Comparison of ENCODE assay signal across 8 cellular contexts in the genomic region with DNA sequence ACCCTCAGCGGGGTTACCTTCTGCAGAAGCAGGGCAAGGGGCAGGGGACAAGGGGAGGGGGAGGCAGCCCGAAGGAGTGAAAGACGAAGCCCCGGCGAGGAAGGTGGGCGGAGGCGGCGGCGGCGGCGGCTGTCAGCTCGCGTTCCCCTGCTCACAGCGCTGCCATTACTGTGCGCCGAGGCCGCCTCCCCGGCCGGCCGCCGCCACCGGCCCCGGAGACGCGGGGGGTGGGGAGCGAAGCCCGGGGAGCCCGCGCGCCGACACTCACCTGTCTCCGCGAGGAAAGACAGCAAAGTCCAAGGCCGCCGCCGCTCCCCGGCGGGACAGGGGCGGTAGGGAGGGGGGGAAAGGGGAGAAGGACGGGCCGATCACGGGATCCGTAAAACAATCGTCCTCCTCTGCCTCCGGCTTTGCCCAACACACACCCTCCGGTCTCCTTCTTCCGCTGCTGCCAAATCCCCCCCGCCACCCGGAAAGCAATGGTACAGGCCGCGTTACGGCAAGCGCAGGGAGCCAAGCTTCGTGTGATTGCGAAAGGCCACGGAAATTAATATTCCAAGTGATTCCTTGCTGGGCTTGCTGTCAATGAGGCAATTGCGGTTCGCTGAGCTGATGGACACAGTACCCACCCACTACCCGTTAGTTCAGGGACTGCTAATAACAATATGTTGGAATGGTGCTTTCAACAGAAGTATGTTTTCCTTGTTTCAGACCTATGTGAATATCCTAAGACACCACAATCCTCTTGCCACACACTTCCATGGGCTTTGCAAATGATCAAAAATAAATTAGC. TPM values are rescaled to one million over a fixed set of nuclear protein-coding genes. Genes with fewer than 3 reads are reported as not detected.
DNase-seq lines count a peak whose midpoint lies in the region; ATAC-seq, FAIRE-seq and TF ChIP-seq lines count a peak whose summit lies in the region.

A gene (minus strand): TSS at position 180 of the 793 bp plus-strand sequence. CDS start 19,024 bp downstream, outside the sequence.

- TF ChIP-seq POLR2A in GM12892 (IDR thresholded peaks at IDR 0.05; ENCODE audit: low read depth, low read length) (no peak), tibial nerve (IDR thresholded peaks at IDR 0.05) (no peak)

- H3K27me3 ChIP-seq in adipocyte (replicated peaks; ENCODE audit: control insufficient read depth, insufficient read depth, low read length) (no peaks in the 10 kb centered on the region), trophoblast cell (ENCODE audit: insufficient read depth, low read length) (no peaks in the 10 kb centered on the region), tibial nerve (no peaks in the 10 kb centered on the region)

- H3K4me1 ChIP-seq in adipocyte (ENCODE audit: control insufficient read depth, insufficient read depth, low read length) = peaks cover 20% of the 10 kb centered on the region
- no peaks in the 10 kb centered on the region for H3K4me1 ChIP-seq in trophoblast cell (ENCODE audit: control insufficient read depth in 1 of 2, insufficient read depth in 2 of 2, low read length in 2 of 2)
- H3K4me1 ChIP-seq in tibial nerve = peaks cover 0 to 44% (median 27%) of the 10 kb centered on the region in 4 donors

- H3K9me3 ChIP-seq in adipocyte (ENCODE audit: control insufficient read depth, low read length) (peaks cover 4% of the 10 kb centered on the region), trophoblast cell (ENCODE audit: insufficient read depth, low read depth, low read length) (peaks cover 3% of the 10 kb centered on the region), tibial nerve (peaks cover 0 to 5% (median 0%) of the 10 kb centered on the region in 4 donors)

- peak within 1 kb of the TSS; percentile 84 for H3K14ac ChIP-seq in trophoblast cell (ENCODE audit: low read length)

- WGBS in trophoblast cell (ENCODE audit: extremely low coverage, insufficient coverage, insufficient read length) = no CpG with 5 or more reads among the region's 59 CpGs
- WGBS in tibial nerve, 2 donors = 1 to 2% methylated on average over 31 to 58 of the region's 59 CpGs

- ATAC-seq in HG02798 (IDR thresholded peaks at IDR 0.05; ENCODE audit: poor library complexity, unreplicated experiment) = peak; percentile 95

- H3K4ac ChIP-seq in trophoblast cell (ENCODE audit: low read depth, low read length) = peak within 1 kb of the TSS; percentile 78

- H3K18ac ChIP-seq in trophoblast cell (ENCODE audit: low read length) = peak within 1 kb of the TSS; percentile 91

- H2BK12ac ChIP-seq in trophoblast cell (ENCODE audit: low read length) = peak within 1 kb of the TSS; percentile 33

- peak; percentile 63 to 97 for TF ChIP-seq EP300 in tibial nerve (IDR thresholded peaks at IDR 0.05)

- peak within 1 kb of the TSS; percentile 98 for H2AFZ ChIP-seq in trophoblast cell (ENCODE audit: insufficient read depth, low read length, poor library complexity)

- H3K79me1 ChIP-seq in trophoblast cell (ENCODE audit: low read length) = peaks cover 10% of the 10 kb centered on the region

- FAIRE-seq in GM12892 (lab: Jason Lieb, UNC) = peak; percentile 94

- H3K27ac ChIP-seq in trophoblast cell (ENCODE audit: low read depth, low read length) (peak within 1 kb of the TSS; percentile 87), tibial nerve (peak within 1 kb of the TSS; percentile 55 to 98 (median 95))

- peaks cover 8% of the 10 kb centered on the region for H3K79me2 ChIP-seq in trophoblast cell (ENCODE audit: control insufficient read depth, insufficient read depth, low read length, poor library complexity)

- peak in 1 of 5 experiments; percentile 53 for TF ChIP-seq CTCF in tibial nerve (IDR thresholded peaks at IDR 0.05)

- DNase-seq in GM12892 (ENCODE audit: insufficient read length) = peak; percentile 86
- peak; percentile 37 for DNase-seq in NCI-H1417 treated with DMSO at 0.1 percent for 48 hours (lab: John Stamatoyannopoulos, UW)
- DNase-seq in T follicular helper cell (ENCODE audit: low read depth) = peak; percentile 88
- peak; percentile 97 for DNase-seq in adipocyte (ENCODE audit: low read depth)
- DNase-seq in cardiac septum (ENCODE audit: low spot score) = peak; percentile 96
- peak; percentile 88 to 96 for DNase-seq in trophoblast cell
- DNase-seq in tibial nerve (ENCODE audit: low spot score in 2 of 2) = peak; percentile 81 to 95

- H3K36me3 ChIP-seq in adipocyte (ENCODE audit: control insufficient read depth, insufficient read depth, low read length, severe bottlenecking) (no peaks in the 10 kb centered on the region), trophoblast cell (ENCODE audit: control insufficient read depth in 1 of 2, insufficient read depth in 2 of 2, low read length in 2 of 2) (peaks cover 0 to 2% of the 10 kb centered on the region in 2 experiments), tibial nerve (no peaks in the 10 kb centered on the region)

- no peak within 1 kb of the TSS for H3K23ac ChIP-seq in trophoblast cell (ENCODE audit: low read length)

- peak within 1 kb of the TSS; percentile 95 for H2BK120ac ChIP-seq in trophoblast cell (ENCODE audit: insufficient read depth, low read length, poor library complexity)

- H2AK5ac ChIP-seq in trophoblast cell (ENCODE audit: low read length) = no peak within 1 kb of the TSS

- peak within 1 kb of the TSS; percentile 80 for H3K4me2 ChIP-seq in trophoblast cell (ENCODE audit: low read length)

- intact Hi-C loops in cardiac septum (cut with DNase I) = no loop called here

- H3K4me3 ChIP-seq in adipocyte (ENCODE audit: low read length) (peak within 1 kb of the TSS; percentile 97), trophoblast cell (ENCODE audit: low read depth, low read length) (peak within 1 kb of the TSS; percentile 91), tibial nerve (peak within 1 kb of the TSS; percentile 68 to 96 (median 80))

- H4K8ac ChIP-seq in trophoblast cell (ENCODE audit: low read depth, low read length) = peak within 1 kb of the TSS; percentile 86

- peak within 1 kb of the TSS; percentile 96 for H2BK5ac ChIP-seq in trophoblast cell (ENCODE audit: low read depth, low read length, poor library complexity)

- H3K9ac ChIP-seq in adipocyte (ENCODE audit: low read length) (peak within 1 kb of the TSS; percentile 91), trophoblast cell (ENCODE audit: low read length) (peak within 1 kb of the TSS; percentile 98)

- peak within 1 kb of the TSS; percentile 88 for H4K12ac ChIP-seq in trophoblast cell (ENCODE audit: low read depth, low read length)

- peak within 1 kb of the TSS; percentile 96 for H4K91ac ChIP-seq in trophoblast cell (ENCODE audit: low read depth, low read length)

RNA-seq across cellular contexts. Expression of the gene that starts here (rescaled TPM):
- 31.6 TPM for polyA plus RNA-seq in GM12892 (2012; ENCODE audit: missing spikeins)
- 30.0 TPM for total RNA-seq in cardiac septum
- polyA plus RNA-seq in trophoblast cell (2013) = 46.9 and 48.9 TPM in 2 replicates
- total RNA-seq in tibial nerve = 10 to 100 TPM; 12.0 to 23.8 (median 13.3) TPM

Comparison
In these comparisons a context has a peak if more than half of its experiments do, and no peak if none do; other contexts are left out.
1. Peak in every context shown above with its lines: DNase-seq, ATAC-seq, H3K4me3 ChIP-seq and H3K27ac ChIP-seq.
2. DNase-seq: peak in every context shown above with its lines; median percentile 97 in adipocyte; 96 in cardiac septum; 92 in trophoblast cell; 88 in T follicular helper cell; 88 in tibial nerve; 86 in GM12892; 37 in NCI-H1417 treated with DMSO at 0.1 percent for 48 hours.